Comparison of ENCODE assay signal across 30 cellular contexts in genomic region chr20:24291066-24291465, GRCh38.
"Had no signal": no experiment of that assay in that cellular context is flagged by ENCODE, and none has a peak within 500 bp of the region (broad histone marks: within the 10 kb centered on the region; RNA-seq: fewer than 3 reads in every experiment).

No MANE protein-coding gene starts in this region.

- H3K27ac Mint-ChIP-seq: activated T-cell treated with anti-CD3 and anti-CD28 coated beads, Interleukin-2, amount 50 U/mL, for 72 hours; brain; neural progenitor cell; WTC11 had no signal

- H3K9me3 Mint-ChIP-seq: activated naive CD4-positive, alpha-beta T cell treated with anti-CD3 and anti-CD28 coated beads, Interleukin-2, amount 50 U/mL, for 72 hours; neural progenitor cell had no signal

- H3K4me1 Mint-ChIP-seq: brain had no signal

- ATAC-seq: left lung, lower lobe of right lung, psoas muscle, WTC11 had no signal

- H3K4me1 ChIP-seq: ascending aorta, colonic mucosa, esophagus squamous epithelium, left lung, lower lobe of right lung, neural progenitor cell, parathyroid adenoma, psoas muscle, thyroid gland, upper lobe of right lung had no signal

- H3K36me3 Mint-ChIP-seq: activated naive CD4-positive, alpha-beta T cell treated with anti-CD3 and anti-CD28 coated beads, Interleukin-2, amount 50 U/mL, for 72 hours; brain; natural killer cell; neural progenitor cell; WTC11 had no signal

- H3K27me3 ChIP-seq: ascending aorta, colonic mucosa, esophagus squamous epithelium, left lung, neural progenitor cell, thyroid gland, upper lobe of right lung had no signal

- H3K9me3 ChIP-seq: ascending aorta, colonic mucosa, esophagus squamous epithelium, lower lobe of right lung, psoas muscle, thyroid gland, upper lobe of right lung had no signal

- H3K27ac ChIP-seq: ascending aorta, cardiac muscle cell, colonic mucosa, epithelial cell of prostate, esophagus squamous epithelium, left lung, lower lobe of right lung, neural progenitor cell, parathyroid adenoma, psoas muscle, thyroid gland, upper lobe of right lung had no signal

- FAIRE-seq: endometrium, islet of Langerhans had no signal

- H3K4me3 Mint-ChIP-seq: activated T-cell treated with anti-CD3 and anti-CD28 coated beads, Interleukin-2, amount 50 U/mL, for 72 hours; brain; natural killer cell; neural progenitor cell; WTC11 had no signal

- DNase-seq: activated CD4-positive, alpha-beta T cell treated with anti-CD3 and anti-CD28 coated beads, Interleukin-2, amount 50 U/mL, for 1 hour; activated naive CD4-positive, alpha-beta T cell; activated T-cell treated with anti-CD3 and anti-CD28 coated beads for 4 hours; activated T-cell treated with anti-CD3 and anti-CD28 coated beads, Interleukin-2, amount 50 U/mL, for 72 hours; cerebellar nuclear complex; colonic mucosa; effector CD8-positive, alpha-beta T cell; esophagus squamous epithelium; foreskin melanocyte; left lung; lower lobe of right lung; mesenchymal stem cell; natural killer cell; occipital lobe; psoas muscle; stimulated activated CD4-positive, alpha-beta T cell treated with anti-CD3 and anti-CD28 coated beads, Interleukin-15, amount 100 ng/mL, for 24 hours; stimulated activated CD4-positive, alpha-beta T cell treated with anti-CD3 and anti-CD28 coated beads, Interleukin-2, amount 100 ng/mL, for 24 hours; stimulated activated naive CD4-positive, alpha-beta T cell; thyroid gland; upper lobe of right lung had no signal

- H3K36me3 ChIP-seq: ascending aorta, cardiac muscle cell, colonic mucosa, esophagus squamous epithelium, left lung, lower lobe of right lung, neural progenitor cell, thyroid gland, upper lobe of right lung had no signal

- H3K4me3 ChIP-seq: ascending aorta, cardiac muscle cell, colonic mucosa, esophagus squamous epithelium, left lung, lower lobe of right lung, neural progenitor cell, psoas muscle, thyroid gland, upper lobe of right lung had no signal
